ENCODE assay signal across 29 cellular contexts in genomic region chr2:42094114-42094513, GRCh38. TPM values are rescaled to one million over a fixed set of nuclear protein-coding genes. Genes with fewer than 3 reads are reported as not detected.
"Had no signal": no experiment of that assay in that cellular context is flagged by ENCODE, and none has a peak within 500 bp of the region (broad histone marks: within the 10 kb centered on the region; RNA-seq: fewer than 3 reads in every experiment).

No MANE protein-coding gene starts in this region.

- H3K4me3 ChIP-seq: body of pancreas, esophagus muscularis mucosa, gastrocnemius medialis, heart left ventricle had no signal

- H3K36me3 ChIP-seq: esophagus muscularis mucosa, gastrocnemius medialis, heart left ventricle had no signal

- DNase-seq: activated CD4-positive, alpha-beta T cell treated with anti-CD3 and anti-CD28 coated beads for 1 hour; activated CD4-positive, alpha-beta T cell treated with anti-CD3 and anti-CD28 coated beads for 4 hours; activated CD4-positive, alpha-beta T cell treated with anti-CD3 and anti-CD28 coated beads, Interleukin-2, amount 50 U/mL, for 1 hour; activated CD4-positive, alpha-beta T cell treated with anti-CD3 and anti-CD28 coated beads, Interleukin-2, amount 50 U/mL, for 48 hours; activated CD8-positive, alpha-beta memory T cell treated with anti-CD3 and anti-CD28 coated beads for 24 hours; activated CD8-positive, alpha-beta T cell treated with anti-CD3 and anti-CD28 coated beads for 36 hours; activated effector memory CD4-positive, alpha-beta T cell treated with Interleukin-2 at 50 U/mL for 16 hours; activated gamma-delta T cell treated with Interleukin-2 at 50 U/mL for 16 hours; activated naive CD4-positive, alpha-beta T cell treated with anti-CD3 and anti-CD28 coated beads, Interleukin-2, amount 50 U/mL, for 16 hours; activated naive CD4-positive, alpha-beta T cell treated with Interleukin-2 at 50 U/mL for 16 hours; activated T-cell treated with anti-CD3 and anti-CD28 coated beads, Interleukin-2, amount 50 U/mL, for 4 hours; amygdala; aorta; body of pancreas; caudate nucleus; cortex of kidney; dermis blood vessel endothelial cell; effector CD4-positive, alpha-beta T cell; effector memory CD8-positive, alpha-beta T cell; erythroblast; foreskin keratinocyte; gastrocnemius medialis; glutamatergic neuron; heart left ventricle; T-helper 2 cell had no signal

- H3K4me1 ChIP-seq: foreskin keratinocyte, gastrocnemius medialis had no signal

- H3K27ac ChIP-seq: body of pancreas, esophagus muscularis mucosa, foreskin keratinocyte, gastrocnemius medialis, heart left ventricle had no signal

- H3K27me3 ChIP-seq: body of pancreas, esophagus muscularis mucosa, gastrocnemius medialis, heart left ventricle had no signal

- ATAC-seq: activated CD8-positive, alpha-beta T cell treated with anti-CD3 and anti-CD28 coated beads for 36 hours; activated T-cell treated with anti-CD3 and anti-CD28 coated beads, Interleukin-2, amount 50 U/mL, for 4 hours; activated T-helper 17 cell treated with anti-CD3 and anti-CD28 coated beads, Interleukin-2, amount 50 U/mL, for 72 hours; body of pancreas; effector memory CD8-positive, alpha-beta T cell; foreskin keratinocyte; gastrocnemius medialis; heart left ventricle; WTC11 had no signal

- FAIRE-seq: colon had no signal

- H3K9me3 ChIP-seq: body of pancreas, esophagus muscularis mucosa, gastrocnemius medialis, heart left ventricle had no signal

RNA-seq across cellular contexts. Expression of gene PKDCC, which starts 46.3 kb away (rescaled TPM):
- total RNA-seq: activated CD8-positive, alpha-beta T cell treated with anti-CD3 and anti-CD28 coated beads for 36 hours; activated T-helper 17 cell treated with anti-CD3 and anti-CD28 coated beads, Interleukin-2, amount 50 U/mL, for 72 hours; foreskin keratinocyte had no signal
